ENCODE assay signal across 14 cellular contexts in the genomic region with DNA sequence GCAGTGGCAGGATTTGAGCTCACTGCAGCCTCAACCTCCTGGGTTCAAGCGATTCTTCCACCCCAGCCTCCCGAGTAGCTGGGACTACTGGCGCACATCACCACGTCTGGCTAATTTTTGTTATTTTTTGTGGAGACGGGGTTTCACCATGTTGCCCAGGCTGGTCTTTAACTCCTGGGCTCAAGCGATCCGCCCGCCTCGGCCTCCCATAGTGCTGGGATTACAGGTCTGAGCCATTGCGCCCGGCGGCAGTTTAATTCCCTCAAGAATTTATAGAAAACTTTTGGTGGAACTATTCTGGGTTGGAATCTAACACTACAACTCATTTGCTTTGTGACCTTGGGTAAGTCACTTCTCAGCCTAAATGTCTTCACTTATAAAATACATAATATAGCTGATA. TPM values are rescaled to one million over a fixed set of nuclear protein-coding genes. Genes with fewer than 3 reads are reported as not detected.
DNase-seq lines count a peak whose midpoint lies in the region; ATAC-seq and TF ChIP-seq lines count a peak whose summit lies in the region.
"Had no signal": no experiment of that assay in that cellular context is flagged by ENCODE, and none has a peak within 500 bp of the region (broad histone marks: within the 10 kb centered on the region; RNA-seq: fewer than 3 reads in every experiment).

No MANE protein-coding gene starts in this region.

- WGBS in mammary epithelial cell (ENCODE audit: low coverage, missing lambda C conversion rate): 97% methylated on average over 11 of the region's 12 CpGs
- 67 to 86% methylated on average over 12 of the region's 12 CpGs for WGBS in testis, 2 donors

- peak overlapping the region; percentile 70 for H3K4me3 ChIP-seq in left ventricle myocardium inferior
- no peak overlapping the region for H3K4me3 ChIP-seq in right atrium auricular region
- no peak overlapping the region for H3K4me3 ChIP-seq in mammary epithelial cell (replicated peaks in 1 of 3; ENCODE audit: insufficient read depth in 1 of 3, low read depth in 2 of 3, low read length in 3 of 3)
- H3K4me3 ChIP-seq in naive thymus-derived CD4-positive, alpha-beta T cell (ENCODE audit: low read length): peak overlapping the region; percentile 61
- H3K4me3 ChIP-seq in testis: peak overlapping the region in 1 of 2 donors; percentile 59
- H3K4me3 ChIP-seq in H7 (ENCODE audit: insufficient read depth, low read depth, low read length): no peak overlapping the region

- H3K4me2 ChIP-seq in mammary epithelial cell (ENCODE audit: insufficient read depth, low read depth, low read length): peak overlapping the region; percentile 74

- peaks cover 25 to 38% (median 31%) of the 10 kb centered on the region in 7 donors for H3K4me1 Mint-ChIP-seq in naive thymus-derived CD4-positive, alpha-beta T cell

- CTCF ChIA-PET in mammary epithelial cell (lab: Charles Lee; ENCODE audit: low non-redundant PET): no interaction called here
- CTCF ChIA-PET in naive thymus-derived CD4-positive, alpha-beta T cell (lab: Charles Lee): interaction anchor here (0.7 to 3.0 kb wide), 4 partner anchors 12 to 131 kb away, joined by 3 to 15 read pairs (median 9); no protein-coding TSS in a partner anchor

- no peaks in the 10 kb centered on the region for H3K27me3 Mint-ChIP-seq in naive thymus-derived CD4-positive, alpha-beta T cell
- H3K27me3 Mint-ChIP-seq: stimulated activated memory B cell treated with anti-CD40 and anti-IgM and Interleukin-4, amounts not matched to agents 10 μg/mL and 1 μg/mL and 100 μg/mL, for 72 hours had no signal

- H3K4me1 ChIP-seq in left ventricle myocardium inferior (peaks cover 31% of the 10 kb centered on the region), right atrium auricular region (peaks cover 0 to 31% of the 10 kb centered on the region in 2 donors), mammary epithelial cell (ENCODE audit: insufficient read depth, low read length) (peaks cover 31% of the 10 kb centered on the region), testis (peaks cover 26% of the 10 kb centered on the region)
- H3K4me1 ChIP-seq in naive thymus-derived CD4-positive, alpha-beta T cell (ENCODE audit: control insufficient read depth in 2 of 2, insufficient read depth in 2 of 2, low read length in 2 of 2): peaks cover 31 to 35% of the 10 kb centered on the region in 2 donors

- peaks cover 15% of the 10 kb centered on the region for H3K79me2 ChIP-seq in mammary epithelial cell (ENCODE audit: insufficient read depth, low read length)

- no peak overlapping the region for H2AFZ ChIP-seq in mammary epithelial cell (ENCODE audit: low read depth, low read length)

- intact Hi-C loops in left ventricle myocardium inferior (cut with micrococcal nuclease) (no loop called here), mammary epithelial cell (cut with micrococcal nuclease) (no loop called here), testis (cut with DNase I; ENCODE audit: low total_unique reads) (no loop called here)
- intact Hi-C loops in naive thymus-derived CD4-positive, alpha-beta T cell (cut with micrococcal nuclease): loop anchor here (2.0 kb wide), 3 partner anchors 157 to 1327 kb away; partner anchors contain the start of genes CSAD (in 1 of the 2), NR4A1 (in 1 of the 2) and ZNF740 (in 1 of the 2)

- TF ChIP-seq POLR2A in testis (IDR thresholded peaks at IDR 0.05): no peak

- POLR2A ChIA-PET in naive thymus-derived CD4-positive, alpha-beta T cell (lab: Charles Lee): interaction anchor here (0.5 to 3.8 kb wide), 14 partner anchors 10 to 179 kb away, joined by 3 to 39 read pairs (median 6); partner anchors contain the start of genes MAP3K12, MYG1, PRR13 and TARBP2

- TF ChIP-seq CTCF in left ventricle myocardium inferior (IDR thresholded peaks at IDR 0.05; ENCODE audit: borderline replicate concordance) (no peak), right atrium auricular region (IDR thresholded peaks at IDR 0.05) (no peak), mammary epithelial cell (conservative IDR thresholded peaks at IDR 0.05 in 1 of 2, IDR thresholded peaks at IDR 0.05 in 1 of 2; ENCODE audit: extremely low read depth in 1 of 2, insufficient read depth in 1 of 2, low read depth in 1 of 2, low read length in 2 of 2) (no peak), testis (IDR thresholded peaks at IDR 0.05) (no peak)

- H3K27me3 ChIP-seq in left ventricle myocardium inferior (ENCODE audit: low read depth) (no peaks in the 10 kb centered on the region), right atrium auricular region (no peaks in the 10 kb centered on the region), mammary epithelial cell (ENCODE audit: insufficient read depth, low read length) (no peaks in the 10 kb centered on the region), testis (no peaks in the 10 kb centered on the region), H7 (ENCODE audit: control insufficient read depth, insufficient read depth, low read length) (no peaks in the 10 kb centered on the region)
- no peaks in the 10 kb centered on the region for H3K27me3 ChIP-seq in naive thymus-derived CD4-positive, alpha-beta T cell (ENCODE audit: control insufficient read depth in 2 of 2, insufficient read depth in 2 of 2, low read length in 2 of 2)

- H3K9me3 ChIP-seq in left ventricle myocardium inferior (replicated peaks) (no peaks in the 10 kb centered on the region), right atrium auricular region (no peaks in the 10 kb centered on the region), mammary epithelial cell (replicated peaks; ENCODE audit: insufficient read depth, low read length) (no peaks in the 10 kb centered on the region), testis (no peaks in the 10 kb centered on the region)
- no peaks in the 10 kb centered on the region for H3K9me3 ChIP-seq in naive thymus-derived CD4-positive, alpha-beta T cell (ENCODE audit: control insufficient read depth in 2 of 3, low read length in 3 of 3)
- H3K9me3 ChIP-seq: HAP-1 had no signal

- H3K9me3 Mint-ChIP-seq in naive thymus-derived CD4-positive, alpha-beta T cell: peaks cover 0 to 2% (median 0%) of the 10 kb centered on the region in 11 donors
- H3K9me3 Mint-ChIP-seq: mesothelial cell of epicardium; stimulated activated memory B cell treated with anti-CD40 and anti-IgM and Interleukin-4, amounts not matched to agents 10 μg/mL and 1 μg/mL and 100 μg/mL, for 72 hours had no signal

- ATAC-seq in naive thymus-derived CD4-positive, alpha-beta T cell: no peak
- ATAC-seq in HG03354 (IDR thresholded peaks at IDR 0.05; ENCODE audit: poor library complexity, severe bottlenecking, unreplicated experiment) (no peak), GM21619 (IDR thresholded peaks at IDR 0.05; ENCODE audit: unreplicated experiment) (no peak)
- ATAC-seq: stimulated activated memory B cell treated with anti-CD40 and anti-IgM and Interleukin-4, amounts not matched to agents 10 μg/mL and 1 μg/mL and 100 μg/mL, for 72 hours had no signal

- H3K4me3 Mint-ChIP-seq in naive thymus-derived CD4-positive, alpha-beta T cell: no peak overlapping the region
- H3K4me3 Mint-ChIP-seq: mesothelial cell of epicardium; stimulated activated memory B cell treated with anti-CD40 and anti-IgM and Interleukin-4, amounts not matched to agents 10 μg/mL and 1 μg/mL and 100 μg/mL, for 72 hours had no signal

- DNase-seq in left ventricle myocardium inferior: no peak
- no peak for DNase-seq in right atrium auricular region (ENCODE audit: low spot score)
- DNase-seq in mammary epithelial cell: no peak
- DNase-seq in naive thymus-derived CD4-positive, alpha-beta T cell: no peak
- no peak for DNase-seq in testis
- no peak for DNase-seq in H7
- DNase-seq: GDM1, NCI-H1436 treated with DMSO at 0.1 percent for 48 hours had no signal

- H3K27ac ChIP-seq in left ventricle myocardium inferior (replicated peaks) (peak overlapping the region; percentile 97), right atrium auricular region (peak overlapping the region in 1 of 2 donors; percentile 95), mammary epithelial cell (ENCODE audit: insufficient read depth, low read depth, low read length) (no peak overlapping the region), testis (peak overlapping the region in 1 of 2 donors; percentile 95)
- peak overlapping the region; percentile 75 for H3K27ac ChIP-seq in naive thymus-derived CD4-positive, alpha-beta T cell (ENCODE audit: low read depth, low read length)

- no TSS peak for BruUV-seq in mammary epithelial cell (replicated peaks; lab: Mats Ljungman, UMichigan)

- dilution Hi-C loops in mammary epithelial cell (cut with HindIII; ENCODE audit: low sequenced_read_pairs): no loop called here

- H3K9ac ChIP-seq in mammary epithelial cell (ENCODE audit: insufficient read depth, low read length): no peak overlapping the region

- H3K27ac Mint-ChIP-seq in naive thymus-derived CD4-positive, alpha-beta T cell: peak overlapping the region in 3 of 9 donors; percentile 17 to 29 (median 25)
- H3K27ac Mint-ChIP-seq: stimulated activated memory B cell treated with anti-CD40 and anti-IgM and Interleukin-4, amounts not matched to agents 10 μg/mL and 1 μg/mL and 100 μg/mL, for 72 hours had no signal

- H3K36me3 ChIP-seq in left ventricle myocardium inferior: peaks cover 20% of the 10 kb centered on the region
- H3K36me3 ChIP-seq in right atrium auricular region: peaks cover 14% of the 10 kb centered on the region
- H3K36me3 ChIP-seq in mammary epithelial cell (ENCODE audit: insufficient read depth, low read length): peaks cover 7% of the 10 kb centered on the region
- H3K36me3 ChIP-seq in naive thymus-derived CD4-positive, alpha-beta T cell (ENCODE audit: control insufficient read depth in 2 of 3, insufficient read depth in 3 of 3, low read length in 3 of 3): peaks cover 0 to 18% (median 11%) of the 10 kb centered on the region in 3 experiments
- H3K36me3 ChIP-seq in testis (ENCODE audit: low read depth, missing control alignments): no peaks in the 10 kb centered on the region
- peaks cover 14% of the 10 kb centered on the region for H3K36me3 ChIP-seq in H7 (replicated peaks; ENCODE audit: control insufficient read depth, insufficient read depth, low read length)

- in situ Hi-C loops in mammary epithelial cell (cut with MboI; ENCODE audit: low sequenced_read_pairs in 2 of 2): no loop called here

- no peaks in the 10 kb centered on the region for H4K20me1 ChIP-seq in mammary epithelial cell (ENCODE audit: insufficient read depth, low read length)

- H3K36me3 Mint-ChIP-seq in naive thymus-derived CD4-positive, alpha-beta T cell: peaks cover 0 to 19% (median 8%) of the 10 kb centered on the region in 5 donors

RNA-seq across cellular contexts. Expression of gene SP1, which starts 1.8 kb away (rescaled TPM):
- total RNA-seq in left ventricle myocardium inferior (27.4 TPM), right atrium auricular region (10 to 100 TPM; 21.2 to 36.6 TPM), mammary epithelial cell (10 to 100 TPM; 55.3 to 56.9 TPM), testis (10 to 100 TPM; 75.4 to 86.0 TPM)
- polyA plus RNA-seq in mammary epithelial cell (38.9 TPM), testis (ENCODE audit: insufficient read depth, low read depth, low replicate concordance) (58.6 TPM)
- 74.9 TPM for polyA minus RNA-seq in mammary epithelial cell
- 100 to 1,000 TPM in 2 of 5 experiments, 10 to 100 TPM in 3; 62.7 to 103 (median 79.6) TPM for total RNA-seq in naive thymus-derived CD4-positive, alpha-beta T cell
- polyA plus RNA-seq in naive thymus-derived CD4-positive, alpha-beta T cell: 10 to 100 TPM; 10.2 to 13.6 TPM
- 46.7 and 51.8 TPM in 2 replicates for total RNA-seq in H7 (2014; rRNA removed; shearing (Covaris generic))

RNA-seq across cellular contexts. Expression of gene SP7, which starts 42.1 kb away (rescaled TPM):
- not detected for total RNA-seq in left ventricle myocardium inferior
- total RNA-seq in right atrium auricular region: not detected
- total RNA-seq in mammary epithelial cell: not detected
- not detected for polyA plus RNA-seq in mammary epithelial cell
- polyA minus RNA-seq in mammary epithelial cell: not detected
- total RNA-seq in naive thymus-derived CD4-positive, alpha-beta T cell: not detected
- under 1 TPM; 0.13 to 0.18 TPM for polyA plus RNA-seq in naive thymus-derived CD4-positive, alpha-beta T cell
- total RNA-seq in testis: 1 to 10 TPM in 1 of 2 donors, under 1 TPM in 1; 0.56 to 1.2 TPM
- polyA plus RNA-seq in testis (ENCODE audit: insufficient read depth, low read depth, low replicate concordance): 2.3 TPM
- 0.14 and 0.44 TPM in 2 replicates for total RNA-seq in H7 (2014; rRNA removed; shearing (Covaris generic))
- total RNA-seq: bronchial epithelial cell had no signal

RNA-seq across cellular contexts. Expression of gene AMHR2, which starts 45.4 kb away (rescaled TPM):
- total RNA-seq in left ventricle myocardium inferior (0.36 TPM), right atrium auricular region (under 1 TPM; 0.37 to 0.47 TPM), mammary epithelial cell (not detected), testis (10 to 100 TPM; 39.0 to 42.1 TPM)
- polyA plus RNA-seq in mammary epithelial cell (not detected), testis (ENCODE audit: insufficient read depth, low read depth, low replicate concordance) (33.9 TPM)
- not detected for polyA minus RNA-seq in mammary epithelial cell
- not detected for total RNA-seq in naive thymus-derived CD4-positive, alpha-beta T cell
- not detected for polyA plus RNA-seq in naive thymus-derived CD4-positive, alpha-beta T cell
- 0.52 and 1.6 TPM in 2 replicates for total RNA-seq in H7 (2014; rRNA removed; shearing (Covaris generic))
- total RNA-seq: bronchial epithelial cell had no signal

RNA-seq across cellular contexts. Expression of gene AAAS, which starts 56.8 kb away (rescaled TPM):
- total RNA-seq in left ventricle myocardium inferior: 45.1 TPM
- total RNA-seq in right atrium auricular region: 10 to 100 TPM; 30.4 to 30.8 TPM
- total RNA-seq in mammary epithelial cell: 10 to 100 TPM; 29.2 to 45.4 TPM
- 58.3 TPM for polyA plus RNA-seq in mammary epithelial cell
- polyA minus RNA-seq in mammary epithelial cell: 84.3 TPM
- total RNA-seq in naive thymus-derived CD4-positive, alpha-beta T cell: 10 to 100 TPM; 35.4 to 73.5 (median 69.0) TPM
- polyA plus RNA-seq in naive thymus-derived CD4-positive, alpha-beta T cell: 10 to 100 TPM; 45.9 to 58.2 TPM
- total RNA-seq in testis: 100 to 1,000 TPM in 1 of 2 donors, 10 to 100 TPM in 1; 98.0 to 110 TPM
- polyA plus RNA-seq in testis (ENCODE audit: insufficient read depth, low read depth, low replicate concordance): 79.3 TPM
- 131 and 137 TPM in 2 replicates for total RNA-seq in H7 (2014; rRNA removed; shearing (Covaris generic))

Comparison
In these comparisons a context has a peak if more than half of its experiments do, and no peak if none do; other contexts are left out.
1. H3K4me3 ChIP-seq: peak in left ventricle myocardium inferior (single experiment) and naive thymus-derived CD4-positive, alpha-beta T cell (single experiment); none in right atrium auricular region (0 of 2), mammary epithelial cell (0 of 3) and H7 (single experiment).
2. RNA of gene AMHR2, which starts 45.4 kb away (total RNA-seq): 39.0 to 42.1 TPM in testis; 0.52 to 1.6 TPM in H7, 0.37 to 0.47 TPM in right atrium auricular region, 0.36 TPM in left ventricle myocardium inferior (single experiment), not detected in mammary epithelial cell and not detected in naive thymus-derived CD4-positive, alpha-beta T cell; every median in the first group is over 10 times any median in the second.
3. intact Hi-C loops: an anchor here in naive thymus-derived CD4-positive, alpha-beta T cell (2.0 kb wide); none called in left ventricle myocardium inferior, mammary epithelial cell and testis.